ENCODE assay signal across 8 cellular contexts in the genomic region with DNA sequence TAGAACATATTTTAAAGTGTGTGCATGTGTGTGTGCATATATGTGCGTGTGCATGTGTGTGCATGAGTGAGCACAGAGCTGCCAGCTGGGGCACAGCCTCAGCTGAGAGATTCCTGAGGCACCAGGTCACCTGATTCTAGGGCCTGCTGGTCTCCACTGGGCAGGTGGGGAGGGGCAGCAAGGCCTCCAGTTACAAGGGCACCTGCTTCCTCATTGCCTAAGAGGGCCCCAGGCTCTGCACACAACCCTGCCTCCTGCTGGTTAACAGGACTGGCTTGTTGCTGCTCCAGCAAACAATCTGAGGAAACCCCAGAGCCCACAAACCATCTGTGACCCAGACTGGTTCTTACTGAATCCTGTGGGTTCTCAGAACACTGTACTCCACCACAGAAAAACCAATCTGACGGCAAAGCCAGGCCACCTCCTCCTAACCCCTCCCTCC. TPM values are rescaled to one million over a fixed set of nuclear protein-coding genes. Genes with fewer than 3 reads are reported as not detected.
DNase-seq lines count a peak whose midpoint lies in the region; ATAC-seq, FAIRE-seq and TF ChIP-seq lines count a peak whose summit lies in the region.

No MANE protein-coding gene starts in this region.

- ATAC-seq in HG02798 (IDR thresholded peaks at IDR 0.05; ENCODE audit: poor library complexity, unreplicated experiment): peak; percentile 80
- ATAC-seq in activated naive CD8-positive, alpha-beta T cell treated with anti-CD3 and anti-CD28 coated beads, Interleukin-2, amount 10 ng/mL, durations not matched to agents 7 days and 5 days (ENCODE audit: low read depth): peak; percentile 95

- no peak for TF ChIP-seq CTCF in osteoblast (IDR thresholded peaks at IDR 0.05; ENCODE audit: extremely low read depth, low read depth, low read length)

- H3K4me1 Mint-ChIP-seq in activated naive CD8-positive, alpha-beta T cell treated with anti-CD3 and anti-CD28 coated beads, Interleukin-2, amount 10 ng/mL, durations not matched to agents 7 days and 5 days: peaks cover 30% of the 10 kb centered on the region

- no peaks in the 10 kb centered on the region for H3K36me3 ChIP-seq in osteoblast (ENCODE audit: insufficient read depth, low read length)

- no peak overlapping the region for H3K4me3 Mint-ChIP-seq in activated naive CD8-positive, alpha-beta T cell treated with anti-CD3 and anti-CD28 coated beads, Interleukin-2, amount 10 ng/mL, durations not matched to agents 7 days and 5 days

- H3K9me3 ChIP-seq in osteoblast (ENCODE audit: low read depth, low read length): no peaks in the 10 kb centered on the region

- no peak overlapping the region for H3K4me2 ChIP-seq in osteoblast (ENCODE audit: insufficient read depth, low read length)

- FAIRE-seq in GM18507 (lab: Jason Lieb, UNC): peak; percentile 78

- H3K9me3 Mint-ChIP-seq in activated naive CD8-positive, alpha-beta T cell treated with anti-CD3 and anti-CD28 coated beads, Interleukin-2, amount 10 ng/mL, durations not matched to agents 7 days and 5 days: no peaks in the 10 kb centered on the region

- DNase-seq in GM18507 (ENCODE audit: extremely low spot score, insufficient read length, low read depth): no peak
- peak; percentile 90 for DNase-seq in NCI-H1105 treated with DMSO at 0.1 percent for 48 hours (lab: John Stamatoyannopoulos, UW)
- DNase-seq in SKM-1 (lab: John Stamatoyannopoulos, UW; ENCODE audit: unreplicated experiment): peak; percentile 71
- DNase-seq in activated naive CD8-positive, alpha-beta T cell treated with anti-CD3 and anti-CD28 coated beads, Interleukin-2, amount 10 ng/mL, durations not matched to agents 7 days and 5 days: peak; percentile 76
- DNase-seq in left kidney (ENCODE audit: low read depth, low spot score): peak; percentile 96
- DNase-seq in stimulated activated naive CD4-positive, alpha-beta T cell (lab: John Stamatoyannopoulos, UW): peak; percentile 23 to 71 (median 42)
- no peak for DNase-seq in osteoblast (ENCODE audit: insufficient read length, low spot score, missing footprints)

- H3K4me3 ChIP-seq in osteoblast (ENCODE audit: insufficient read depth, low read length): no peak overlapping the region

- H3K4me1 ChIP-seq in osteoblast (ENCODE audit: insufficient read depth, low read length): no peaks in the 10 kb centered on the region

- H3K36me3 Mint-ChIP-seq in activated naive CD8-positive, alpha-beta T cell treated with anti-CD3 and anti-CD28 coated beads, Interleukin-2, amount 10 ng/mL, durations not matched to agents 7 days and 5 days: peaks cover 2% of the 10 kb centered on the region

- no peak overlapping the region for H3K27ac ChIP-seq in osteoblast (ENCODE audit: low read depth, low read length)

- POLR2A ChIA-PET in activated naive CD8-positive, alpha-beta T cell treated with anti-CD3 and anti-CD28 coated beads, Interleukin-2, amount 10 ng/mL, durations not matched to agents 7 days and 5 days (lab: Charles Lee): interaction anchor here (0.5 to 1.4 kb wide), 4 partner anchors 18 to 295 kb away, joined by 3 read pairs; partner anchors contain the start of gene PNRC1

- no peaks in the 10 kb centered on the region for H3K27me3 ChIP-seq in osteoblast (ENCODE audit: insufficient read depth, low read length)

- H2AFZ ChIP-seq in osteoblast (ENCODE audit: low read length): no peak overlapping the region

- H3K27me3 Mint-ChIP-seq in activated naive CD8-positive, alpha-beta T cell treated with anti-CD3 and anti-CD28 coated beads, Interleukin-2, amount 10 ng/mL, durations not matched to agents 7 days and 5 days: peaks cover 21% of the 10 kb centered on the region

- H3K79me2 ChIP-seq in osteoblast (ENCODE audit: insufficient read depth, low read length): no peaks in the 10 kb centered on the region

- H3K27ac Mint-ChIP-seq in activated naive CD8-positive, alpha-beta T cell treated with anti-CD3 and anti-CD28 coated beads, Interleukin-2, amount 10 ng/mL, durations not matched to agents 7 days and 5 days: peak overlapping the region; percentile 50

- no peaks in the 10 kb centered on the region for H4K20me1 ChIP-seq in osteoblast (ENCODE audit: insufficient read depth, low read length)

RNA-seq across cellular contexts. Expression of gene UBE2J1, which starts 22.9 kb away (rescaled TPM):
- total RNA-seq in activated naive CD8-positive, alpha-beta T cell treated with anti-CD3 and anti-CD28 coated beads, Interleukin-2, amount 10 ng/mL, durations not matched to agents 7 days and 5 days: 10 to 100 TPM; 26.5 to 27.9 TPM
- total RNA-seq in osteoblast: 44.5 and 45.7 TPM in 2 replicates

RNA-seq across cellular contexts. Expression of gene RRAGD, which starts 36.6 kb away (rescaled TPM):
- total RNA-seq in activated naive CD8-positive, alpha-beta T cell treated with anti-CD3 and anti-CD28 coated beads, Interleukin-2, amount 10 ng/mL, durations not matched to agents 7 days and 5 days: 10 to 100 TPM in 1 of 2 experiments, 1 to 10 TPM in 1; 9.3 to 10.9 TPM
- 3.3 and 4.7 TPM in 2 replicates for total RNA-seq in osteoblast

RNA-seq across cellular contexts. Expression of gene ANKRD6, which starts 57.5 kb away (rescaled TPM):
- total RNA-seq in activated naive CD8-positive, alpha-beta T cell treated with anti-CD3 and anti-CD28 coated beads, Interleukin-2, amount 10 ng/mL, durations not matched to agents 7 days and 5 days: 10 to 100 TPM; 14.7 to 18.9 TPM
- 11.2 and 11.5 TPM in 2 replicates for total RNA-seq in osteoblast

Comparison
In these comparisons a context has a peak if more than half of its experiments do, and no peak if none do; other contexts are left out.
1. DNase-seq: peak in NCI-H1105 treated with DMSO at 0.1 percent for 48 hours (single experiment), SKM-1 (single experiment), activated naive CD8-positive, alpha-beta T cell treated with anti-CD3 and anti-CD28 coated beads, Interleukin-2, amount 10 ng/mL, durations not matched to agents 7 days and 5 days (single experiment), left kidney (single experiment) and stimulated activated naive CD4-positive, alpha-beta T cell (6 of 6); none in GM18507 (single experiment) and osteoblast (single experiment).